In genomic region chr6:139044250-139044649, GRCh38 we compare ENCODE assay signal across 29 cellular contexts.
"Had no signal": no experiment of that assay in that cellular context is flagged by ENCODE, and none has a peak within 500 bp of the region (broad histone marks: within the 10 kb centered on the region; RNA-seq: fewer than 3 reads in every experiment).

No MANE protein-coding gene starts in this region.

- H3K27ac ChIP-seq: ascending aorta, breast epithelium, coronary artery, dorsolateral prefrontal cortex, epithelial cell of prostate, esophagus squamous epithelium had no signal

- H3K36me3 ChIP-seq: breast epithelium had no signal

- H3K4me1 Mint-ChIP-seq: brain had no signal

- H3K27me3 Mint-ChIP-seq: activated CD4-positive, alpha-beta T cell treated with anti-CD3 and anti-CD28 coated beads, Interleukin-2, amount 10 ng/mL, durations not matched to agents 7 days and 5 days; activated CD8-positive, alpha-beta T cell treated with anti-CD3 and anti-CD28 coated beads for 36 hours; activated naive CD4-positive, alpha-beta T cell treated with anti-CD3 and anti-CD28 coated beads, Interleukin-2, amount 50 U/mL, for 24 hours; activated naive CD8-positive, alpha-beta T cell treated with anti-CD3 and anti-CD28 coated beads, Interleukin-2, amount 10 ng/mL, durations not matched to agents 7 days and 5 days; activated T-helper 17 cell treated with anti-CD3 and anti-CD28 coated beads, Interleukin-2, amount 50 U/mL, for 72 hours; central memory CD8-positive, alpha-beta T cell; dendritic cell treated with granulocyte-macrophage colony-stimulating factor and Interleukin-4, amounts not matched to agents 40 ng/mL and 50 ng/mL, for 4 days; effector memory CD8-positive, alpha-beta T cell; T-cell had no signal

- H3K9me3 Mint-ChIP-seq: activated CD4-positive, alpha-beta T cell treated with anti-CD3 and anti-CD28 coated beads, Interleukin-2, amount 10 ng/mL, durations not matched to agents 7 days and 5 days; activated naive CD4-positive, alpha-beta T cell treated with anti-CD3 and anti-CD28 coated beads, Interleukin-2, amount 50 U/mL, for 24 hours; activated naive CD8-positive, alpha-beta T cell treated with anti-CD3 and anti-CD28 coated beads, Interleukin-2, amount 10 ng/mL, durations not matched to agents 7 days and 5 days; activated T-cell treated with anti-CD3 and anti-CD28 coated beads, Interleukin-2, amount 50 U/mL, for 4 hours; activated T-helper 17 cell treated with anti-CD3 and anti-CD28 coated beads, Interleukin-2, amount 50 U/mL, for 72 hours; central memory CD8-positive, alpha-beta T cell; dendritic cell treated with granulocyte-macrophage colony-stimulating factor and Interleukin-4, amounts not matched to agents 40 ng/mL and 50 ng/mL, for 4 days; effector memory CD8-positive, alpha-beta T cell; T-cell; T-helper 1 cell treated with Interleukin-12 subunit alpha and Interleukin-12 subunit beta and Interleukin-4 antibody, amounts not matched to agents 30 μg/mL and 1 μg/mL, for 36 hours had no signal

- H3K9me3 ChIP-seq: ascending aorta, breast epithelium, esophagus squamous epithelium had no signal

- H3K4me3 ChIP-seq: ascending aorta, breast epithelium, coronary artery, dorsolateral prefrontal cortex, esophagus squamous epithelium had no signal

- DNase-seq: activated CD4-positive, alpha-beta T cell treated with anti-CD3 and anti-CD28 coated beads for 1 hour; activated CD4-positive, alpha-beta T cell treated with anti-CD3 and anti-CD28 coated beads for 4 hours; activated CD4-positive, alpha-beta T cell treated with anti-CD3 and anti-CD28 coated beads, Interleukin-2, amount 10 ng/mL, durations not matched to agents 7 days and 5 days; activated CD4-positive, alpha-beta T cell treated with anti-CD3 and anti-CD28 coated beads, Interleukin-2, amount 50 U/mL, for 4 hours; activated CD8-positive, alpha-beta memory T cell treated with anti-CD3 and anti-CD28 coated beads for 24 hours; activated CD8-positive, alpha-beta T cell treated with anti-CD3 and anti-CD28 coated beads for 36 hours; activated effector memory CD4-positive, alpha-beta T cell treated with Interleukin-2 at 50 U/mL for 16 hours; activated gamma-delta T cell treated with Interleukin-2 at 50 U/mL for 16 hours; activated naive CD4-positive, alpha-beta T cell treated with Interleukin-2 at 50 U/mL for 16 hours; activated naive CD8-positive, alpha-beta T cell treated with anti-CD3 and anti-CD28 coated beads, Interleukin-2, amount 10 ng/mL, durations not matched to agents 7 days and 5 days; activated T-cell treated with anti-CD3 and anti-CD28 coated beads, Interleukin-2, amount 50 U/mL, for 4 hours; dorsolateral prefrontal cortex; effector memory CD8-positive, alpha-beta T cell; esophagus squamous epithelium; foreskin melanocyte; head of caudate nucleus; hippocampal formation; T-cell had no signal

- H3K4me3 Mint-ChIP-seq: activated CD4-positive, alpha-beta T cell treated with anti-CD3 and anti-CD28 coated beads, Interleukin-2, amount 10 ng/mL, durations not matched to agents 7 days and 5 days; activated CD8-positive, alpha-beta T cell treated with anti-CD3 and anti-CD28 coated beads for 36 hours; activated naive CD4-positive, alpha-beta T cell treated with anti-CD3 and anti-CD28 coated beads, Interleukin-2, amount 50 U/mL, for 24 hours; activated naive CD8-positive, alpha-beta T cell treated with anti-CD3 and anti-CD28 coated beads, Interleukin-2, amount 10 ng/mL, durations not matched to agents 7 days and 5 days; activated T-cell treated with anti-CD3 and anti-CD28 coated beads, Interleukin-2, amount 50 U/mL, for 4 hours; activated T-helper 17 cell treated with anti-CD3 and anti-CD28 coated beads, Interleukin-2, amount 50 U/mL, for 72 hours; brain; central memory CD8-positive, alpha-beta T cell; dendritic cell treated with granulocyte-macrophage colony-stimulating factor and Interleukin-4, amounts not matched to agents 40 ng/mL and 50 ng/mL, for 4 days; effector memory CD8-positive, alpha-beta T cell; T-cell; T-helper 1 cell treated with Interleukin-12 subunit alpha and Interleukin-12 subunit beta and Interleukin-4 antibody, amounts not matched to agents 30 μg/mL and 1 μg/mL, for 36 hours had no signal

- H3K27ac Mint-ChIP-seq: activated CD4-positive, alpha-beta T cell treated with anti-CD3 and anti-CD28 coated beads, Interleukin-2, amount 10 ng/mL, durations not matched to agents 7 days and 5 days; activated CD8-positive, alpha-beta T cell treated with anti-CD3 and anti-CD28 coated beads for 36 hours; activated naive CD4-positive, alpha-beta T cell treated with anti-CD3 and anti-CD28 coated beads, Interleukin-2, amount 50 U/mL, for 24 hours; activated naive CD8-positive, alpha-beta T cell treated with anti-CD3 and anti-CD28 coated beads, Interleukin-2, amount 10 ng/mL, durations not matched to agents 7 days and 5 days; activated T-helper 17 cell treated with anti-CD3 and anti-CD28 coated beads, Interleukin-2, amount 50 U/mL, for 72 hours; brain; dendritic cell treated with granulocyte-macrophage colony-stimulating factor and Interleukin-4, amounts not matched to agents 40 ng/mL and 50 ng/mL, for 4 days; T-cell; T-helper 1 cell treated with Interleukin-12 subunit alpha and Interleukin-12 subunit beta and Interleukin-4 antibody, amounts not matched to agents 30 μg/mL and 1 μg/mL, for 36 hours had no signal

- H3K4me1 ChIP-seq: ascending aorta, breast epithelium, esophagus squamous epithelium had no signal

- ATAC-seq: activated CD8-positive, alpha-beta T cell treated with anti-CD3 and anti-CD28 coated beads for 36 hours; activated T-cell treated with anti-CD3 and anti-CD28 coated beads, Interleukin-2, amount 50 U/mL, for 4 hours; activated T-helper 17 cell treated with anti-CD3 and anti-CD28 coated beads, Interleukin-2, amount 50 U/mL, for 72 hours; effector memory CD8-positive, alpha-beta T cell; T-cell had no signal

- FAIRE-seq: endothelial cell of umbilical vein had no signal

- H3K27me3 ChIP-seq: ascending aorta, breast epithelium, dorsolateral prefrontal cortex, esophagus squamous epithelium had no signal
